ENCODE assay signal across 9 cellular contexts in genomic region chr2:53473236-53473635, GRCh38.
DNase-seq lines count a peak whose midpoint lies in the region; ATAC-seq and TF ChIP-seq lines count a peak whose summit lies in the region.
"Had no signal": no experiment of that assay in that cellular context is flagged by ENCODE, and none has a peak within 500 bp of the region (broad histone marks: within the 10 kb centered on the region; RNA-seq: fewer than 3 reads in every experiment).

No MANE protein-coding gene starts in this region.

- H3K27ac Mint-ChIP-seq in activated T-cell treated with anti-CD3 and anti-CD28 coated beads, Interleukin-2, amount 50 U/mL, for 24 hours, result no peak overlapping the region

- no peaks in the 10 kb centered on the region for H3K9me3 ChIP-seq in right lobe of liver

- TF ChIP-seq CTCF in GM10266 (IDR thresholded peaks at IDR 0.05; ENCODE audit: control insufficient read depth, insufficient read depth, low read depth, missing control alignments) (peak; percentile 32), HL-60 (IDR thresholded peaks at IDR 0.05; ENCODE audit: insufficient read depth, low read length) (peak; percentile 7), right lobe of liver (IDR thresholded peaks at IDR 0.05) (peak; percentile 37 to 58 (median 42))

- H3K4me1 Mint-ChIP-seq in activated T-cell treated with anti-CD3 and anti-CD28 coated beads, Interleukin-2, amount 50 U/mL, for 24 hours (ENCODE audit: low read depth), result no peaks in the 10 kb centered on the region

- no peaks in the 10 kb centered on the region for H3K36me3 ChIP-seq in right lobe of liver

- H3K27me3 Mint-ChIP-seq in activated T-cell treated with anti-CD3 and anti-CD28 coated beads, Interleukin-2, amount 50 U/mL, for 24 hours, result peaks cover 6% of the 10 kb centered on the region

- H3K27ac ChIP-seq in HL-60 (replicated peaks), result no peak overlapping the region
- no peak overlapping the region for H3K27ac ChIP-seq in right lobe of liver
- H3K27ac ChIP-seq: coronary artery had no signal

- no peak for TF ChIP-seq POLR2A in right lobe of liver (IDR thresholded peaks at IDR 0.05)

- H3K4me3 ChIP-seq in HL-60 (replicated peaks; ENCODE audit: insufficient read depth, low read length) (no peak overlapping the region), right lobe of liver (no peak overlapping the region)
- H3K4me3 ChIP-seq: coronary artery had no signal

- H3K4me3 Mint-ChIP-seq in activated T-cell treated with anti-CD3 and anti-CD28 coated beads, Interleukin-2, amount 50 U/mL, for 24 hours, result no peak overlapping the region

- intact Hi-C loops in right lobe of liver (cut with DNase I), result no loop called here

- WGBS in right lobe of liver (ENCODE audit: insufficient coverage, low coverage, low lambda C conversion rate, missing lambda C conversion rate), result 24% methylated on average over 3 of the region's 4 CpGs

- H3K36me3 Mint-ChIP-seq in activated T-cell treated with anti-CD3 and anti-CD28 coated beads, Interleukin-2, amount 50 U/mL, for 24 hours (ENCODE audit: low read depth), result no peaks in the 10 kb centered on the region

- H3K9me3 Mint-ChIP-seq in activated T-cell treated with anti-CD3 and anti-CD28 coated beads, Interleukin-2, amount 50 U/mL, for 24 hours, result peaks cover 2% of the 10 kb centered on the region

- no peaks in the 10 kb centered on the region for H3K4me1 ChIP-seq in right lobe of liver

- ATAC-seq in right lobe of liver, result peak; percentile 71 to 91 (median 82)
- no peak for ATAC-seq in HG02938 (IDR thresholded peaks at IDR 0.05; ENCODE audit: unreplicated experiment)

- H3K27me3 ChIP-seq in HL-60 (ENCODE audit: insufficient read depth, poor library complexity, severe bottlenecking) (no peaks in the 10 kb centered on the region), right lobe of liver (no peaks in the 10 kb centered on the region)

- DNase-seq in GM10266 (ENCODE audit: extremely low spot score) (no peak), HL-60 (ENCODE audit: low read depth in 1 of 2, low spot score in 1 of 2) (no peak), SHP77 (lab: John Stamatoyannopoulos, UW) (peak; percentile 98), right lobe of liver (no peak), EL (no peak), cortex of kidney (lab: John Stamatoyannopoulos, UW) (no peak)
- no peak for DNase-seq in activated T-cell treated with anti-CD3 and anti-CD28 coated beads, Interleukin-2, amount 50 U/mL, for 24 hours

Comparison
In these comparisons a context has a peak if more than half of its experiments do, and no peak if none do; other contexts are left out.
1. DNase-seq: peak in SHP77 (2 of 2); none in GM10266 (single experiment), HL-60 (0 of 2), right lobe of liver (0 of 3), EL (single experiment), activated T-cell treated with anti-CD3 and anti-CD28 coated beads, Interleukin-2, amount 50 U/mL, for 24 hours (single experiment) and cortex of kidney (single experiment).
2. Peak in every context shown above with its lines, with median percentiles within 50 percentile points of each other: CTCF ChIP-seq.